Comparison of ENCODE assay signal across 8 cellular contexts in the genomic region with DNA sequence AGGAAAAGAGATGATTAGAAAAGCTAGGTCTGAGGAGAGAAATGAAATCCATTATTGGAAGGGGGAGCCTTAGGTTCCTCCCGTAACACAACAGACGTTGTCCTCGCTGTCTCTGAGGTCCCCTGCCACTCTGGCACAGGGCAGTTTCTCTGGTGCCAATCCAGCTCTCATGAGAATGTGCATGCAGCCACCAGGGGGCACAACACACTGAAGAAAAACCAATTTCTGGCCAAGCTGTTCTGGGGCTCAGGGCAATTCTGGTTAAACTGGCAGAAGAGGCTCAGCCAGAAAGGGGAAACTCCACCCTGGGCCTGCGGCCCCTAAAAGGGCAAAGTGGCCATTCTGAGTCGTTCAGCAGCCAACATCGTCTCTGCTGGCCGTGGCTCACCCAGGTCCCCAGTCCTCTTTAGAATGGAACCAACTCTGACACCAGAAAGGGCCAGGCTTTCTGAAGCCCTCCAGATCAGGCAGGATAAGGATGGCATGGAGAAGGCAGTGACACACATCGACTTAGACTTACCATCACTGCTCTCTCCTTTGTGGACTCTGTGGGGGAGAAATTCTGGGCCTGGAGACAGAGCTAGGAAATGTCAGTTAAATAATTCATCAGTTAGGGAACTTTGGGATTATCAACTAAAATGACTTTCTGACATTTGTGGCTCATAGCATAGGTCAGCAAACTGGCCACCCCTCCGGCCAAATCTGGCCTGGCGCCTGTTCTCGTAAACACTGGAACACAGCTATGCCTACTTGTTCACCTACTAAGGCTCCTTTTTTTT. TPM values are rescaled to one million over a fixed set of nuclear protein-coding genes. Genes with fewer than 3 reads are reported as not detected.
DNase-seq lines count a peak whose midpoint lies in the region; ATAC-seq and TF ChIP-seq lines count a peak whose summit lies in the region.

No MANE protein-coding gene starts in this region.

- CTCF ChIA-PET in AG04450 (lab: Charles Lee) = interaction anchor here (0.5 to 6.9 kb wide), 48 partner anchors 8 to 1189 kb away, joined by 3 to 92 read pairs (median 4); no protein-coding TSS in a partner anchor

- peak; percentile 77 for ATAC-seq in GM18861 (IDR thresholded peaks at IDR 0.05; ENCODE audit: unreplicated experiment)
- ATAC-seq in HG03095 (IDR thresholded peaks at IDR 0.05; ENCODE audit: unreplicated experiment) = peak; percentile 76

- DNase-seq in AG04450 (ENCODE audit: low read depth, low spot score) (peak; percentile 34), NCI-H2196 treated with DMSO at 0.1 percent for 48 hours (lab: John Stamatoyannopoulos, UW; ENCODE audit: unreplicated experiment) (peak; percentile 59), caudate nucleus (lab: John Stamatoyannopoulos, UW) (peak in 57 of 61 donors; percentile 2 to 84 (median 62)), kidney epithelial cell (ENCODE audit: low read depth) (no peak)
- DNase-seq in activated CD4-positive, CD25-positive, alpha-beta regulatory T cell treated with anti-CD3 and anti-CD28 coated beads, Interleukin-2, amount 50 U/mL, for 16 hours (ENCODE audit: low read depth, low spot score) = peak; percentile 65
- DNase-seq in stimulated activated CD4-positive, alpha-beta T cell treated with anti-CD3 and anti-CD28 coated beads, Interleukin-1b, Interleukin-23, amount 100 ng/mL, for 1 hour (ENCODE audit: low read depth in 2 of 2) = peak; percentile 41 to 62

- POLR2A ChIA-PET in AG04450 (lab: Yijun Ruan, JAX) = no interaction called here

- H3K36me3 ChIP-seq in kidney epithelial cell (ENCODE audit: control insufficient read depth, insufficient read depth, low read length) = no peaks in the 10 kb centered on the region

- H3K27ac ChIP-seq in AG04450 (ENCODE audit: low read depth, low read length) (no peak overlapping the region), caudate nucleus (ENCODE audit: low read depth, low read length) (peak overlapping the region; percentile 7)

- H3K27me3 ChIP-seq in AG04450 (ENCODE audit: control insufficient read depth, insufficient read depth, low read length) (no peaks in the 10 kb centered on the region), kidney epithelial cell (ENCODE audit: control insufficient read depth, insufficient read depth, low read length) (no peaks in the 10 kb centered on the region)

- TF ChIP-seq CTCF in AG04450 (IDR thresholded peaks at IDR 0.05; ENCODE audit: low read depth, low read length) (peak; percentile 80), kidney epithelial cell (IDR thresholded peaks at IDR 0.05; ENCODE audit: insufficient read depth, low read length, poor library complexity, severe bottlenecking) (peak; percentile 77)

- H3K9me3 ChIP-seq in AG04450 (ENCODE audit: control insufficient read depth, insufficient read depth, low read length) = no peaks in the 10 kb centered on the region

- H3K4me3 ChIP-seq in AG04450 (ENCODE audit: low read depth, low read length) (no peak overlapping the region), kidney epithelial cell (ENCODE audit: low read depth, low read length) (no peak overlapping the region)

RNA-seq across cellular contexts. Expression of a gene that starts 58.5 kb away (rescaled TPM):
- 63.6 and 80.1 TPM in 2 replicates for polyA plus RNA-seq in AG04450 (2011; rRNA removed)
- 61.8 and 74.2 TPM in 2 replicates for polyA minus RNA-seq in AG04450 (2011; rRNA and poly(A)+ RNA removed)
- total RNA-seq in kidney epithelial cell = 64.6 and 78.5 TPM in 2 replicates
